In the genomic region with DNA sequence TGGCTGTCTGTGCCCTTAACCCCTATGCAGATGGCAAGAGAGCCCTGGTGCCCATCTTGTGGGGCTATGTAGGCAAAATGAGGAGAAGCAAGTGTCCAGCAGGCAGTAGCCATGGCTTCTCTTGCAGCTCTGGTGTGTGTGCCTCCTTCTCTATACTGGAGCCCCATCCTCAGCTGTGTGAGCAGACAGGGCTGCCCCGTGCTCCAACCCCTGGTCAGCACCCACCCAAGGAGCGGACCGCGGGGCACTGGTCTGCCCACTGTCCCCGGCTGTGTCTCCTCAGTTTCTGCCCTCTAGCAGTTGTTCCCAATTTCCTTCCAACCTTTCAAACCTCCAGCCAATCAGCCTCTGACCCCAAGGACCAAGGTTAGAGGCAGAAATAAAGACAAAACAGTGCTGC, we compare ENCODE assay signal across 15 cellular contexts.
DNase-seq lines count a peak whose midpoint lies in the region; ATAC-seq lines count a peak whose summit lies in the region.
"Had no signal": no experiment of that assay in that cellular context is flagged by ENCODE, and none has a peak within 500 bp of the region (broad histone marks: within the 10 kb centered on the region; RNA-seq: fewer than 3 reads in every experiment).

No MANE protein-coding gene starts in this region.

- no peak overlapping the region for H4K91ac ChIP-seq in neuronal stem cell (ENCODE audit: low read depth, low read length, poor library complexity)

- peak overlapping the region; percentile 55 for H3K18ac ChIP-seq in neuronal stem cell (ENCODE audit: low read length)

- H3K23ac ChIP-seq in neuronal stem cell (ENCODE audit: low read depth, low read length, poor library complexity), result peak overlapping the region; percentile 44

- H3K27me3 ChIP-seq in neuronal stem cell (ENCODE audit: control insufficient read depth in 3 of 3, insufficient read depth in 3 of 3, low read depth in 1 of 3, low read length in 3 of 3) (peaks cover 0 to 55% (median 0%) of the 10 kb centered on the region in 3 experiments), aorta (ENCODE audit: control insufficient read depth in 1 of 2, insufficient read depth in 2 of 2, low read length in 1 of 2) (no peaks in the 10 kb centered on the region)

- H2BK120ac ChIP-seq in neuronal stem cell (ENCODE audit: low read depth, low read length), result no peak overlapping the region

- peak overlapping the region; percentile 87 for H2BK12ac ChIP-seq in neuronal stem cell (ENCODE audit: low read length)

- no peaks in the 10 kb centered on the region for H3K36me3 Mint-ChIP-seq in activated T-cell treated with anti-CD3 and anti-CD28 coated beads, Interleukin-2, amount 50 U/mL, for 4 hours (ENCODE audit: insufficient read depth)
- H3K36me3 Mint-ChIP-seq: CD14-positive monocyte; CD8-positive, alpha-beta T cell had no signal

- no peak overlapping the region for H2AK5ac ChIP-seq in neuronal stem cell (ENCODE audit: low read depth, low read length)

- intact Hi-C loops in Right ventricle myocardium inferior (cut with DNase I), result no loop called here
- intact Hi-C loops in left ventricle myocardium superior (cut with micrococcal nuclease), result no loop called here
- intact Hi-C loops in aorta (cut with DNase I), result no loop called here

- no peak overlapping the region for H2BK5ac ChIP-seq in neuronal stem cell (ENCODE audit: low read length)

- WGBS in neuronal stem cell (ENCODE audit: extremely low coverage in 2 of 2, insufficient read length in 2 of 2, insufficient replicate concordance in 1 of 2), 2 donors, result no CpG with 5 or more reads among the region's 5 CpGs
- WGBS in aorta, 2 donors, result 95 to 96% methylated on average over 5 of the region's 5 CpGs

- peaks cover 13 to 15% of the 10 kb centered on the region in 2 donors for H3K4me1 ChIP-seq in neuronal stem cell (ENCODE audit: control insufficient read depth in 2 of 2, insufficient read depth in 1 of 2, low read depth in 1 of 2, low read length in 2 of 2)
- no peaks in the 10 kb centered on the region for H3K4me1 ChIP-seq in aorta (ENCODE audit: control insufficient read depth in 1 of 2, insufficient read depth in 2 of 2, low read length in 2 of 2)

- peak; percentile 18 for DNase-seq in Right ventricle myocardium inferior (ENCODE audit: missing footprints)
- DNase-seq in left ventricle myocardium superior, result no peak
- DNase-seq in stimulated activated naive CD8-positive, alpha-beta T cell treated with anti-CD3 and anti-CD28 coated beads, Interleukin-15, amount 100 ng/mL, for 72 hours, result no peak
- DNase-seq in stimulated activated naive CD8-positive, alpha-beta T cell treated with anti-CD3 and anti-CD28 coated beads, Interleukin-15, Interleukin-2, amounts not matched to agents 100 U/mL and 50 U/mL, for 24 hours, result no peak
- DNase-seq in neuronal stem cell (ENCODE audit: low spot score), result no peak
- peak; percentile 8 to 62 for DNase-seq in aorta
- DNase-seq in activated T-cell treated with anti-CD3 and anti-CD28 coated beads, Interleukin-2, amount 50 U/mL, for 4 hours, result no peak
- no peak for DNase-seq in SIG-M5 treated with dmso at 0.1 percent for 504 hours (lab: John Stamatoyannopoulos, UW; ENCODE audit: unreplicated experiment)
- DNase-seq: CD8-positive, alpha-beta T cell; DMS53; GF-D8; HCEC 1CT; HFFc6 had no signal

- peaks cover 0 to 4% of the 10 kb centered on the region in 2 donors for H3K9me3 ChIP-seq in neuronal stem cell (replicated peaks in 1 of 2; ENCODE audit: control insufficient read depth in 2 of 2, insufficient read depth in 1 of 2, low read depth in 1 of 2, low read length in 2 of 2)
- no peaks in the 10 kb centered on the region for H3K9me3 ChIP-seq in aorta (ENCODE audit: control insufficient read depth, low read length)

- H3K14ac ChIP-seq in neuronal stem cell (ENCODE audit: low read length), result no peak overlapping the region

- no peaks in the 10 kb centered on the region for H3K4me1 Mint-ChIP-seq in stimulated activated naive CD8-positive, alpha-beta T cell treated with anti-CD3 and anti-CD28 coated beads, Interleukin-15, amount 100 ng/mL, for 72 hours
- H3K4me1 Mint-ChIP-seq in activated T-cell treated with anti-CD3 and anti-CD28 coated beads, Interleukin-2, amount 50 U/mL, for 4 hours (ENCODE audit: low read depth), result no peaks in the 10 kb centered on the region

- no peak overlapping the region for H3K4ac ChIP-seq in neuronal stem cell (ENCODE audit: low read length)

- H4K8ac ChIP-seq in neuronal stem cell (ENCODE audit: low read depth, low read length), result no peak overlapping the region

- no peak overlapping the region for H3K27ac Mint-ChIP-seq in stimulated activated naive CD8-positive, alpha-beta T cell treated with anti-CD3 and anti-CD28 coated beads, Interleukin-15, amount 100 ng/mL, for 72 hours
- H3K27ac Mint-ChIP-seq: CD14-positive monocyte; CD8-positive, alpha-beta T cell; HFFc6 had no signal

- H3K4me2 ChIP-seq in neuronal stem cell (ENCODE audit: insufficient read depth, low read length, poor library complexity, severe bottlenecking), result no peak overlapping the region

- no peak overlapping the region for H3K4me3 Mint-ChIP-seq in stimulated activated naive CD8-positive, alpha-beta T cell treated with anti-CD3 and anti-CD28 coated beads, Interleukin-15, amount 100 ng/mL, for 72 hours
- H3K4me3 Mint-ChIP-seq in activated T-cell treated with anti-CD3 and anti-CD28 coated beads, Interleukin-2, amount 50 U/mL, for 4 hours, result no peak overlapping the region
- H3K4me3 Mint-ChIP-seq: CD14-positive monocyte; CD8-positive, alpha-beta T cell; HFFc6 had no signal

- H3K79me1 ChIP-seq in neuronal stem cell (ENCODE audit: low read depth, low read length), result no peaks in the 10 kb centered on the region

- ATAC-seq in Right ventricle myocardium inferior (no peak), left ventricle myocardium superior (no peak), aorta (ENCODE audit: low FRiP score) (no peak)
- peak; percentile 33 for ATAC-seq in stimulated activated naive CD8-positive, alpha-beta T cell treated with anti-CD3 and anti-CD28 coated beads, Interleukin-15, amount 100 ng/mL, for 72 hours
- ATAC-seq in stimulated activated naive CD8-positive, alpha-beta T cell treated with anti-CD3 and anti-CD28 coated beads, Interleukin-15, Interleukin-2, amounts not matched to agents 100 U/mL and 50 U/mL, for 24 hours, result no peak
- no peak for ATAC-seq in activated T-cell treated with anti-CD3 and anti-CD28 coated beads, Interleukin-2, amount 50 U/mL, for 4 hours
- ATAC-seq: CD8-positive, alpha-beta T cell had no signal

- H3K36me3 ChIP-seq in neuronal stem cell (replicated peaks in 1 of 2; ENCODE audit: control insufficient read depth in 2 of 2, insufficient read depth in 2 of 2, low read length in 2 of 2) (no peaks in the 10 kb centered on the region), aorta (ENCODE audit: control insufficient read depth in 1 of 2, insufficient read depth in 2 of 2, low read length in 1 of 2) (no peaks in the 10 kb centered on the region)

- H3K4me3 ChIP-seq in neuronal stem cell (ENCODE audit: low read length in 2 of 2), result no peak overlapping the region
- no peak overlapping the region for H3K4me3 ChIP-seq in aorta (ENCODE audit: low read length in 2 of 2)

- peak overlapping the region; percentile 7 for H3K9ac ChIP-seq in neuronal stem cell (ENCODE audit: low read depth, low read length, poor library complexity)

- H3K27me3 Mint-ChIP-seq in stimulated activated naive CD8-positive, alpha-beta T cell treated with anti-CD3 and anti-CD28 coated beads, Interleukin-15, amount 100 ng/mL, for 72 hours, result peaks cover 14% of the 10 kb centered on the region
- peaks cover 14% of the 10 kb centered on the region for H3K27me3 Mint-ChIP-seq in activated T-cell treated with anti-CD3 and anti-CD28 coated beads, Interleukin-2, amount 50 U/mL, for 4 hours (ENCODE audit: low read depth)

- H3K27ac ChIP-seq in neuronal stem cell (replicated peaks; ENCODE audit: low read length) (no peak overlapping the region), aorta (ENCODE audit: low read depth in 1 of 2, low read length in 2 of 2) (no peak overlapping the region)
- H3K27ac ChIP-seq: 22Rv1 had no signal

- H2AFZ ChIP-seq in neuronal stem cell (ENCODE audit: low read length), result no peak overlapping the region

- H3K9me3 Mint-ChIP-seq in stimulated activated naive CD8-positive, alpha-beta T cell treated with anti-CD3 and anti-CD28 coated beads, Interleukin-15, amount 100 ng/mL, for 72 hours, result no peaks in the 10 kb centered on the region
- no peaks in the 10 kb centered on the region for H3K9me3 Mint-ChIP-seq in activated T-cell treated with anti-CD3 and anti-CD28 coated beads, Interleukin-2, amount 50 U/mL, for 4 hours
- H3K9me3 Mint-ChIP-seq: CD14-positive monocyte; CD8-positive, alpha-beta T cell; HFFc6 had no signal

- H2BK15ac ChIP-seq in neuronal stem cell (ENCODE audit: low read length), result no peak overlapping the region

Comparison
In these comparisons a context has a peak if more than half of its experiments do, and no peak if none do; other contexts are left out.
1. DNase-seq: peak in Right ventricle myocardium inferior (single experiment) and aorta (2 of 2); none in left ventricle myocardium superior (single experiment), stimulated activated naive CD8-positive, alpha-beta T cell treated with anti-CD3 and anti-CD28 coated beads, Interleukin-15, amount 100 ng/mL, for 72 hours (0 of 2), stimulated activated naive CD8-positive, alpha-beta T cell treated with anti-CD3 and anti-CD28 coated beads, Interleukin-15, Interleukin-2, amounts not matched to agents 100 U/mL and 50 U/mL, for 24 hours (single experiment), neuronal stem cell (single experiment), activated T-cell treated with anti-CD3 and anti-CD28 coated beads, Interleukin-2, amount 50 U/mL, for 4 hours (single experiment) and SIG-M5 treated with dmso at 0.1 percent for 504 hours (single experiment).